1 cellular context compared by ENCODE assay signal in the genomic region with DNA sequence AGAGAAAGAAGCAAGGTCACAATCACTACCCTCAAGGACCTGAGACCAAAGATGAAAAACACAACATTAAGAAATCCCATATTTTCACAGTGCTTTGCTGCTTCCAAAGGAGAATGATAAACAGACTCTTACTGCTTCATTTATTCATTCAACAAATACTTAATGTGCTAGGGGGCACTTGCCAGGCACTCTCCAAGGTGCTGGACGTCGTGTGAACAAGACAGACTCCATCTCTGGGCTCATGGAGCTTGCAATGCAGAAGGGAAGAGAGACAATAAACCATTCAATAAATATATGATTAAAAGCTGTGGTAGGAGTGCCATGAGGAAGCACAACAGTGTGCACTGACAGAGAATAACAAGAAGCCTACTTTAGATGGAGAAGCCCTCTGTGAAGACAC.
TF ChIP-seq lines count a peak whose summit lies in the region.

No MANE protein-coding gene starts in this region.

TF ChIP-seq in HEK293, 187 proteins besides CTCF, POLR2A, EP300 and RAD21 (continued from another document):
- TF ChIP-seq, protein P1, sequence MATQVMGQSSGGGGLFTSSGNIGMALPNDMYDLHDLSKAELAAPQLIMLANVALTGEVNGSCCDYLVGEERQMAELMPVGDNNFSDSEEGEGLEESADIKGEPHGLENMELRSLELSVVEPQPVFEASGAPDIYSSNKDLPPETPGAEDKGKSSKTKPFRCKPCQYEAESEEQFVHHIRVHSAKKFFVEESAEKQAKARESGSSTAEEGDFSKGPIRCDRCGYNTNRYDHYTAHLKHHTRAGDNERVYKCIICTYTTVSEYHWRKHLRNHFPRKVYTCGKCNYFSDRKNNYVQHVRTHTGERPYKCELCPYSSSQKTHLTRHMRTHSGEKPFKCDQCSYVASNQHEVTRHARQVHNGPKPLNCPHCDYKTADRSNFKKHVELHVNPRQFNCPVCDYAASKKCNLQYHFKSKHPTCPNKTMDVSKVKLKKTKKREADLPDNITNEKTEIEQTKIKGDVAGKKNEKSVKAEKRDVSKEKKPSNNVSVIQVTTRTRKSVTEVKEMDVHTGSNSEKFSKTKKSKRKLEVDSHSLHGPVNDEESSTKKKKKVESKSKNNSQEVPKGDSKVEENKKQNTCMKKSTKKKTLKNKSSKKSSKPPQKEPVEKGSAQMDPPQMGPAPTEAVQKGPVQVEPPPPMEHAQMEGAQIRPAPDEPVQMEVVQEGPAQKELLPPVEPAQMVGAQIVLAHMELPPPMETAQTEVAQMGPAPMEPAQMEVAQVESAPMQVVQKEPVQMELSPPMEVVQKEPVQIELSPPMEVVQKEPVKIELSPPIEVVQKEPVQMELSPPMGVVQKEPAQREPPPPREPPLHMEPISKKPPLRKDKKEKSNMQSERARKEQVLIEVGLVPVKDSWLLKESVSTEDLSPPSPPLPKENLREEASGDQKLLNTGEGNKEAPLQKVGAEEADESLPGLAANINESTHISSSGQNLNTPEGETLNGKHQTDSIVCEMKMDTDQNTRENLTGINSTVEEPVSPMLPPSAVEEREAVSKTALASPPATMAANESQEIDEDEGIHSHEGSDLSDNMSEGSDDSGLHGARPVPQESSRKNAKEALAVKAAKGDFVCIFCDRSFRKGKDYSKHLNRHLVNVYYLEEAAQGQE (tag by site-specific recombination; IDR thresholded peaks at IDR 0.05), result peak; percentile 79
